In the genomic region with DNA sequence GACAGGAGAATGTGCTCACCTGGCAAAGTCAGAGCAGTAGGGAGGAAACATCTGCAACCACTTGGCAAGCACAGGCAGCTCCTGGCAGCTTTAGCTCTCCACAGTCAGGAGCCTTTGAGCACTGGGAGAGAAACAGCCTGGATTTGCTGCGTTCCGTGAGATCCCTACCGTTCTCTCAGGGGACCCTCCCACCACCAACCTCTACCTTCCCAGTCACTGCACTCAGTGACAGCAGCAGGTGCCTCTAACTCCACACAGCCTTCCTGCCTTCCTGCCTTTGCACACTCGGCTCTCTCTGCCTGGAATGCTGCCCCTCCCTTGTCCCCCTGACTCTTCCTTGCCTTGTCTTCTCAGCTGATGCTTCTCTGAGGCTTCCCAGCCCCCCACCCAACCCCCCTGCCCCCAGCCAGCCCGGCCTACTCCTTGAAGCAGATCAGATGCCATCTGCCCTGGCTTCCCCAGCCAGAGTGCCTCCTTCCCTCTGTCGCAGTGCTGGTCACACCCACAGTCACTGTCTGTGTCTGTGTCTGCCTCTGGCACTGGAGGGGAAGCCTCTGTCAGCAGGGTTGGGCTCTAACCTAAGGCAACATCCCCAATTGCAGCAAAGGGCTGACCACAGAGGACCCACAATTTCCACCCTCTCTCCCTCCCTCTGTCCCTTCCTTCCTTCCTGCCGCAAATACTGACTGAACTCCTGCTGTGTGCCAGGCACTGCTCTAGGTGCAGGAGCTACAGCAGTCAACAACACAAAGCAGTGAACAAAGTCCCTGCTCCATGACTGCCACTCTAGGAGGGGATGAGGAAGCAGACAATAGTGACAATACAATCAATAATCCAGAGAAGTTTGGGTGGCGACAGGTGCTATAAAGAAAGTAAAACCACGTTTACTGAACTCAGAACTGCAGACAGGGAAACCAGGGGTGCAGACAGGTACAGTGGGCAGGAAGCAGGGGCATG, we compare ENCODE assay signal across 9 cellular contexts. TPM values are rescaled to one million over a fixed set of nuclear protein-coding genes. Genes with fewer than 3 reads are reported as not detected.
DNase-seq lines count a peak whose midpoint lies in the region; ATAC-seq and TF ChIP-seq lines count a peak whose summit lies in the region.
"Had no signal": no experiment of that assay in that cellular context is flagged by ENCODE, and none has a peak within 500 bp of the region (broad histone marks: within the 10 kb centered on the region; RNA-seq: fewer than 3 reads in every experiment).

No MANE protein-coding gene starts in this region.

- TF ChIP-seq POLR2A in breast epithelium (IDR thresholded peaks at IDR 0.05), result no peak

- H3K4me1 ChIP-seq in breast epithelium, result peaks cover 35 to 56% of the 10 kb centered on the region in 2 donors
- peaks cover 68% of the 10 kb centered on the region for H3K4me1 ChIP-seq in mucosa of descending colon (ENCODE audit: low read depth)

- TF ChIP-seq CTCF in breast epithelium (IDR thresholded peaks at IDR 0.05) (no peak), mucosa of descending colon (IDR thresholded peaks at IDR 0.05) (no peak), brain microvascular endothelial cell (IDR thresholded peaks at IDR 0.05; ENCODE audit: low read depth, low read length, missing control alignments) (no peak)

- H3K27ac ChIP-seq in breast epithelium (peak overlapping the region; percentile 85 to 94), brain microvascular endothelial cell (no peak overlapping the region)
- H3K27ac ChIP-seq: 22Rv1 had no signal

- DNase-seq in NCI-H1417 (lab: John Stamatoyannopoulos, UW), result peak in 2 of 3 experiments; percentile 51 to 53
- no peak for DNase-seq in NCI-H1417 treated with DMSO at 0.1 percent for 48 hours (lab: John Stamatoyannopoulos, UW)
- peak; percentile 83 for DNase-seq in NOMO-1 treated with DMSO at 0.1 percent for 48 hours (lab: John Stamatoyannopoulos, UW; ENCODE audit: unreplicated experiment)
- DNase-seq in breast epithelium (ENCODE audit: low spot score in 2 of 2), result peak; percentile 62 to 68
- peak in 2 of 3 donors; percentile 55 to 62 for DNase-seq in mucosa of descending colon
- DNase-seq in brain microvascular endothelial cell, result no peak

- H3K4me3 ChIP-seq in breast epithelium (peak overlapping the region in 2 of 3 donors; percentile 25 to 54), mucosa of descending colon (no peak overlapping the region), brain microvascular endothelial cell (ENCODE audit: low read depth, low read length) (no peak overlapping the region)

- ATAC-seq in mucosa of descending colon, result peak; percentile 58
- no peak for ATAC-seq in GM18519 (IDR thresholded peaks at IDR 0.05; ENCODE audit: low FRiP score, unreplicated experiment)
- ATAC-seq in GM21423 (IDR thresholded peaks at IDR 0.05; ENCODE audit: unreplicated experiment), result no peak

- intact Hi-C loops in breast epithelium (cut with DNase I; ENCODE audit: low total_unique reads) (no loop called here), mucosa of descending colon (cut with DNase I, micrococcal nuclease) (no loop called here)

- H3K9me3 ChIP-seq in breast epithelium (no peaks in the 10 kb centered on the region), mucosa of descending colon (no peaks in the 10 kb centered on the region)

- no peaks in the 10 kb centered on the region for H3K27me3 ChIP-seq in breast epithelium
- no peaks in the 10 kb centered on the region for H3K27me3 ChIP-seq in brain microvascular endothelial cell (replicated peaks)

- H3K36me3 ChIP-seq in breast epithelium (no peaks in the 10 kb centered on the region), mucosa of descending colon (ENCODE audit: low read depth) (no peaks in the 10 kb centered on the region), brain microvascular endothelial cell (replicated peaks) (no peaks in the 10 kb centered on the region)

- in situ Hi-C loops in brain microvascular endothelial cell (cut with HindIII; ENCODE audit: low pct_ligation_motif_present, low sequenced_read_pairs), result no loop called here

RNA-seq across cellular contexts. Expression of a gene that starts 14.8 kb away (rescaled TPM):
- total RNA-seq in breast epithelium (100 to 1,000 TPM in 1 of 3 donors, 10 to 100 TPM in 2; 51.1 to 360 (median 65.1) TPM), mucosa of descending colon (10 to 100 TPM; 21.5 to 42.9 (median 41.8) TPM)

Comparison
In these comparisons a context has a peak if more than half of its experiments do, and no peak if none do; other contexts are left out.
1. DNase-seq: peak in NCI-H1417 (2 of 3), NOMO-1 treated with DMSO at 0.1 percent for 48 hours (single experiment), breast epithelium (2 of 2) and mucosa of descending colon (2 of 3); none in NCI-H1417 treated with DMSO at 0.1 percent for 48 hours (single experiment) and brain microvascular endothelial cell (single experiment).
2. H3K4me3 ChIP-seq: peak in breast epithelium (2 of 3); none in mucosa of descending colon (single experiment) and brain microvascular endothelial cell (single experiment).